ENCODE assay signal across 9 cellular contexts in genomic region chr20:22586645-22587310, GRCh38. TPM values are rescaled to one million over a fixed set of nuclear protein-coding genes. Genes with fewer than 3 reads are reported as not detected.
DNase-seq lines count a peak whose midpoint lies in the region; ATAC-seq and TF ChIP-seq lines count a peak whose summit lies in the region.
"Had no signal": no experiment of that assay in that cellular context is flagged by ENCODE, and none has a peak within 500 bp of the region (broad histone marks: within the 10 kb centered on the region; RNA-seq: fewer than 3 reads in every experiment).

No MANE protein-coding gene starts in this region.

- no peaks in the 10 kb centered on the region for H3K36me3 ChIP-seq in adrenal gland (replicated peaks in 1 of 2)

- no peaks in the 10 kb centered on the region for H3K9me3 ChIP-seq in adrenal gland (replicated peaks in 1 of 3)

- H3K4me3 ChIP-seq in adrenal gland: no peak overlapping the region

- intact Hi-C loops in adrenal gland (cut with DNase I): no loop called here

- TF ChIP-seq CTCF in GM20000 (IDR thresholded peaks at IDR 0.05; ENCODE audit: extremely low read depth, missing control alignments) (peak; percentile 64), adrenal gland (IDR thresholded peaks at IDR 0.05) (peak in 5 of 6 experiments; percentile 10 to 44 (median 28))

- TF ChIP-seq POLR2A in adrenal gland (IDR thresholded peaks at IDR 0.05): no peak

- H3K4me1 ChIP-seq in adrenal gland (replicated peaks in 1 of 2): no peaks in the 10 kb centered on the region

- ATAC-seq in GM21423 (IDR thresholded peaks at IDR 0.05; ENCODE audit: unreplicated experiment): no peak
- no peak for ATAC-seq in HG03025 (IDR thresholded peaks at IDR 0.05; ENCODE audit: low FRiP score, unreplicated experiment)

- H3K27ac ChIP-seq in adrenal gland: no peak overlapping the region

- 3 to 6% (median 6%) methylated on average over 7 to 47 of the region's 47 CpGs for WGBS in adrenal gland, 4 donors

- peaks cover 73% of the 10 kb centered on the region for H3K27me3 ChIP-seq in adrenal gland

- peak; percentile 90 for DNase-seq in 8988T
- peak; percentile 74 for DNase-seq in GM20000 (ENCODE audit: low spot score)
- peak in 2 of 7 donors; percentile 18 to 24 for DNase-seq in adrenal gland
- peak; percentile 37 for DNase-seq in kidney tubule cell (ENCODE audit: low spot score)
- DNase-seq in EL: no peak
- DNase-seq in NCI-H1105 treated with DMSO at 0.1 percent for 48 hours (lab: John Stamatoyannopoulos, UW): no peak

RNA-seq across cellular contexts. Expression of gene FOXA2, which starts 2.4 kb away (rescaled TPM):
- not detected for total RNA-seq in adrenal gland
- polyA plus RNA-seq in adrenal gland: not detected
- total RNA-seq: glomerular endothelial cell had no signal

Comparison
In these comparisons a context has a peak if more than half of its experiments do, and no peak if none do; other contexts are left out.
1. DNase-seq: peak in 8988T (single experiment), GM20000 (single experiment) and kidney tubule cell (single experiment); none in EL (single experiment) and NCI-H1105 treated with DMSO at 0.1 percent for 48 hours (single experiment).